ENCODE assay signal across 9 cellular contexts in the genomic region with DNA sequence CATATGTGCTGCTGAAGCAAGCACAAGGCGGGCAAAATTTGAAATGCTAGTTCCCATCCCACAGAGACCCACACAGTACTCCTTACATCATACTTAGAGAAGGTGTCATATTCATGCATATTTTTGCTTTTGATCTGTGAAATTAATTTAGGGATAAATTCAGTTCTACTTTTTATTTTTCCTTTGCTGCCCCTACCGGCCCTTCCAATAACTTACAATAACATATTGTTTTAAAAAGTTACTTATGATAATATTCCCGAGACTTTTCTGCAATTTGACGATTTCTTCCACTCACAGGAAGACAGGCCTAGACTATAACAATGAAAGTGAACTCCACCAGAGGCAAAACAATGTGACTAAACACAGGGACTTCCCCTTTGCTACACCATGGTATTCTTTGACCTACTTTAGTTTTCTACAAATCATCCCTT. TPM values are rescaled to one million over a fixed set of nuclear protein-coding genes. Genes with fewer than 3 reads are reported as not detected.
DNase-seq lines count a peak whose midpoint lies in the region; ATAC-seq, FAIRE-seq and TF ChIP-seq lines count a peak whose summit lies in the region.
"Had no signal": no experiment of that assay in that cellular context is flagged by ENCODE, and none has a peak within 500 bp of the region (broad histone marks: within the 10 kb centered on the region; RNA-seq: fewer than 3 reads in every experiment).

No MANE protein-coding gene starts in this region.

- no peak overlapping the region for H3K4me3 ChIP-seq in MM.1S (ENCODE audit: low read length)
- H3K4me3 ChIP-seq: tibial artery had no signal

- FAIRE-seq in colon (lab: Jason Lieb, UNC), result peak; percentile 14

- H3K4me3 Mint-ChIP-seq in osteocyte (ENCODE audit: unreplicated experiment), result no peak overlapping the region

- no peaks in the 10 kb centered on the region for H3K36me3 ChIP-seq in MM.1S (replicated peaks; ENCODE audit: insufficient read depth, low read length)

- TF ChIP-seq CTCF in MM.1S (IDR thresholded peaks at IDR 0.05; ENCODE audit: low read length) (peak; percentile 18; the same call in 1 of the 2 replicates), osteocyte (IDR thresholded peaks at IDR 0.05) (no peak)

- H3K27ac ChIP-seq in MM.1S (ENCODE audit: low read length), result no peak overlapping the region
- H3K27ac ChIP-seq: tibial artery had no signal

- peak; percentile 53 for DNase-seq in GF-D8 (lab: John Stamatoyannopoulos, UW)
- DNase-seq in MM.1S, result peak; percentile 48
- DNase-seq in osteocyte (ENCODE audit: extremely low spot score, unreplicated experiment), result no peak
- no peak for DNase-seq in stimulated activated CD4-positive, alpha-beta T cell treated with anti-CD3 and anti-CD28 coated beads, Interleukin-2, amount 100 ng/mL, for 48 hours
- DNase-seq: tibial artery had no signal

- H3K27me3 ChIP-seq in MM.1S (replicated peaks; ENCODE audit: insufficient read depth, low read length), result no peaks in the 10 kb centered on the region
- H3K27me3 ChIP-seq: tibial artery had no signal

- H3K9me2 ChIP-seq in MM.1S (replicated peaks; ENCODE audit: insufficient read depth, low read length), result no peaks in the 10 kb centered on the region

- H3F3A ChIP-seq in MM.1S (ENCODE audit: insufficient read depth, low read length), result no peaks in the 10 kb centered on the region

- H3K9me3 Mint-ChIP-seq in osteocyte (ENCODE audit: unreplicated experiment), result no peaks in the 10 kb centered on the region

- no peaks in the 10 kb centered on the region for H3K9me3 ChIP-seq in MM.1S (replicated peaks; ENCODE audit: insufficient read depth, low read length)
- H3K9me3 ChIP-seq: tibial artery had no signal

- H3K4me1 Mint-ChIP-seq in osteocyte (ENCODE audit: unreplicated experiment), result peaks cover 13% of the 10 kb centered on the region

- peaks cover 4% of the 10 kb centered on the region for H3K36me3 Mint-ChIP-seq in osteocyte (ENCODE audit: unreplicated experiment)

- H3K4me2 ChIP-seq in MM.1S (ENCODE audit: low read depth, low read length), result peak overlapping the region; percentile 1; the same call in 1 of the 2 replicates

- H3K4me1 ChIP-seq in MM.1S (ENCODE audit: low read length), result peaks cover 21% of the 10 kb centered on the region

- peaks cover 3% of the 10 kb centered on the region; the same call in 1 of the 2 replicates for H4K20me1 ChIP-seq in MM.1S (ENCODE audit: insufficient read depth, low read length)

- peak overlapping the region; percentile 42 for H3K27ac Mint-ChIP-seq in osteocyte (ENCODE audit: unreplicated experiment)

- no peak for ATAC-seq in HG02870 (IDR thresholded peaks at IDR 0.05; ENCODE audit: unreplicated experiment)
- ATAC-seq in GM18517 (IDR thresholded peaks at IDR 0.05; ENCODE audit: unreplicated experiment), result no peak
- ATAC-seq in HG02973 (IDR thresholded peaks at IDR 0.05; ENCODE audit: unreplicated experiment), result no peak

- no peaks in the 10 kb centered on the region for H3K27me3 Mint-ChIP-seq in osteocyte (ENCODE audit: unreplicated experiment)

- H3K79me2 ChIP-seq in MM.1S (ENCODE audit: low read length), result peaks cover 86% of the 10 kb centered on the region

- H2AFZ ChIP-seq in MM.1S (ENCODE audit: low read length), result no peak overlapping the region

- no peak overlapping the region for H3K9ac ChIP-seq in MM.1S (ENCODE audit: low read length)

RNA-seq across cellular contexts. Expression of gene SESN1, which starts 35.0 kb away (rescaled TPM):
- total RNA-seq in osteocyte, result 9.4 and 13.2 TPM in 2 replicates

RNA-seq across cellular contexts. Expression of gene CEP57L1, which starts 35.7 kb away (rescaled TPM):
- 11.0 and 13.2 TPM in 2 replicates for total RNA-seq in osteocyte

Comparison
In these comparisons a context has a peak if more than half of its experiments do, and no peak if none do; other contexts are left out.
1. DNase-seq: peak in GF-D8 (single experiment) and MM.1S (single experiment); none in osteocyte (single experiment) and stimulated activated CD4-positive, alpha-beta T cell treated with anti-CD3 and anti-CD28 coated beads, Interleukin-2, amount 100 ng/mL, for 48 hours (0 of 2).